12 cellular contexts compared by ENCODE assay signal in the genomic region with DNA sequence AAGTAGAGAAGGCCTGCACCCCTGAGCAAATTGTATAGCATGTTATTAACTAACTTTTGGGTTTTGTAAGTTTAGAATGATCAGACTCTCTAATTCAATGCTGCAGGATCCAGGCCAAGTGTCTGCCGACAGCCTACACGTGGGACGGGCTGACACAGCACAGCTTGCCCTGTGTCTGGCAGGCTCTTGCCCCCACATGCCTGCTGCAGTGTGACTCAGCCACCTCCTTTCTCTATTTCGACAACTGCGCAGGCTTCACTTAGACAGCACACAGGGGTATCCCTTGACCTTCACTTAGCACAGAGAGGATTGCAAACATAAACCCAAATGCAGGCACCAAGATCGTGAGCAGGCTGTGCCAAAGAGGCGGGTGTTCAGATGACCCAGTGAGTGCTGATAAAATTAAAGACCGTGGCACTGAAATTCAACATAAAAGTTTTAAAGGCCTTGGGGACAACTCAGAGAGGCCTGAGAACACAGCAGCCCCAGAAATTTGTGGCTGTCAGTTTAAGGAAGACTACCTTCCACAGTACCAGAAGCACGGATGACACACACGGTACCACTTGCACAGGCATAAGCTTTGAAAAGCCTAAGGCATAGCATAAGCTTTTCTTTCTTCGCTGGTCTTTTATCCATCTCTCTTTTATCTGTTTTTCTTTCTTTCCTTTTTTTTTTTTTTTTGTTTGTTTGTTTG. TPM values are rescaled to one million over a fixed set of nuclear protein-coding genes. Genes with fewer than 3 reads are reported as not detected.
DNase-seq lines count a peak whose midpoint lies in the region; ATAC-seq, FAIRE-seq and TF ChIP-seq lines count a peak whose summit lies in the region.
"Had no signal": no experiment of that assay in that cellular context is flagged by ENCODE, and none has a peak within 500 bp of the region (broad histone marks: within the 10 kb centered on the region; RNA-seq: fewer than 3 reads in every experiment).

No MANE protein-coding gene starts in this region.

- H3K4me3 ChIP-seq in left lung: no peak overlapping the region
- H3K4me3 ChIP-seq: right lobe of liver had no signal

- H3K27me3 ChIP-seq in left lung: no peaks in the 10 kb centered on the region
- H3K27me3 ChIP-seq: right lobe of liver had no signal

- H3K27ac ChIP-seq in left lung: no peak overlapping the region
- H3K27ac ChIP-seq: right lobe of liver had no signal

- no peak overlapping the region for H3K27ac Mint-ChIP-seq in activated T-helper 2 cell treated with anti-CD3 and anti-CD28 coated beads, Interferon-gamma antibody, Interleukin-2, Interleukin-4, amounts not matched to agents 10 μg/mL and 5 μg/mL and 100 μg/mL, durations not matched to agents 14 hours and 24 hours and 36 hours
- H3K27ac Mint-ChIP-seq: activated naive CD8-positive, alpha-beta T cell treated with anti-CD3 and anti-CD28 coated beads, Interleukin-2, amount 50 U/mL, for 24 hours had no signal

- H3K9me3 ChIP-seq in left lung: no peaks in the 10 kb centered on the region
- H3K9me3 ChIP-seq: right lobe of liver had no signal

- no peak for TF ChIP-seq CTCF in left lung (IDR thresholded peaks at IDR 0.05)

- H3K4me1 ChIP-seq in left lung: no peaks in the 10 kb centered on the region
- H3K4me1 ChIP-seq: right lobe of liver had no signal

- H3K9me3 Mint-ChIP-seq in activated T-helper 2 cell treated with anti-CD3 and anti-CD28 coated beads, Interferon-gamma antibody, Interleukin-2, Interleukin-4, amounts not matched to agents 10 μg/mL and 5 μg/mL and 100 μg/mL, durations not matched to agents 14 hours and 24 hours and 36 hours: no peaks in the 10 kb centered on the region
- H3K9me3 Mint-ChIP-seq: activated naive CD8-positive, alpha-beta T cell treated with anti-CD3 and anti-CD28 coated beads, Interleukin-2, amount 50 U/mL, for 24 hours had no signal

- intact Hi-C loops in left lung (cut with DNase I): no loop called here
- intact Hi-C loops in activated T-helper 2 cell treated with anti-CD3 and anti-CD28 coated beads, Interferon-gamma antibody, Interleukin-2, Interleukin-4, amounts not matched to agents 10 μg/mL and 5 μg/mL and 100 μg/mL, durations not matched to agents 14 hours and 24 hours and 36 hours (cut with micrococcal nuclease): no loop called here

- no peaks in the 10 kb centered on the region for H3K4me1 Mint-ChIP-seq in activated T-helper 2 cell treated with anti-CD3 and anti-CD28 coated beads, Interferon-gamma antibody, Interleukin-2, Interleukin-4, amounts not matched to agents 10 μg/mL and 5 μg/mL and 100 μg/mL, durations not matched to agents 14 hours and 24 hours and 36 hours (ENCODE audit: low read depth)
- H3K4me1 Mint-ChIP-seq: activated naive CD8-positive, alpha-beta T cell treated with anti-CD3 and anti-CD28 coated beads, Interleukin-2, amount 50 U/mL, for 24 hours had no signal

- FAIRE-seq in H54 (lab: Jason Lieb, UNC): no peak

- H3K36me3 ChIP-seq in left lung: peaks cover 0 to 57% of the 10 kb centered on the region in 2 donors
- H3K36me3 ChIP-seq: right lobe of liver had no signal

- TF ChIP-seq POLR2A in H54 (IDR thresholded peaks at IDR 0.05; ENCODE audit: low read depth, low read length): no peak

- ATAC-seq in esophagus mucosa (peak; percentile 95), left lung (peak; percentile 76), GM18520 (IDR thresholded peaks at IDR 0.05; ENCODE audit: unreplicated experiment) (no peak)
- ATAC-seq: activated naive CD8-positive, alpha-beta T cell treated with anti-CD3 and anti-CD28 coated beads, Interleukin-2, amount 50 U/mL, for 24 hours had no signal

- no peak overlapping the region for H3K4me3 Mint-ChIP-seq in activated T-helper 2 cell treated with anti-CD3 and anti-CD28 coated beads, Interferon-gamma antibody, Interleukin-2, Interleukin-4, amounts not matched to agents 10 μg/mL and 5 μg/mL and 100 μg/mL, durations not matched to agents 14 hours and 24 hours and 36 hours (ENCODE audit: low read depth)
- H3K4me3 Mint-ChIP-seq: activated naive CD8-positive, alpha-beta T cell treated with anti-CD3 and anti-CD28 coated beads, Interleukin-2, amount 50 U/mL, for 24 hours had no signal

- no peaks in the 10 kb centered on the region for H3K27me3 Mint-ChIP-seq in activated T-helper 2 cell treated with anti-CD3 and anti-CD28 coated beads, Interferon-gamma antibody, Interleukin-2, Interleukin-4, amounts not matched to agents 10 μg/mL and 5 μg/mL and 100 μg/mL, durations not matched to agents 14 hours and 24 hours and 36 hours (ENCODE audit: low read depth)
- H3K27me3 Mint-ChIP-seq: activated naive CD8-positive, alpha-beta T cell treated with anti-CD3 and anti-CD28 coated beads, Interleukin-2, amount 50 U/mL, for 24 hours had no signal

- H3K36me3 Mint-ChIP-seq in activated T-helper 2 cell treated with anti-CD3 and anti-CD28 coated beads, Interferon-gamma antibody, Interleukin-2, Interleukin-4, amounts not matched to agents 10 μg/mL and 5 μg/mL and 100 μg/mL, durations not matched to agents 14 hours and 24 hours and 36 hours (ENCODE audit: low read depth): peaks cover 86% of the 10 kb centered on the region

- peak; percentile 82 for DNase-seq in LHCN-M2 (ENCODE audit: low read depth)
- peak in 1 of 2 donors; percentile 35 for DNase-seq in left lung
- DNase-seq in superior temporal gyrus (ENCODE audit: extremely low spot score): peak; percentile 41
- no peak for DNase-seq in activated T-helper 2 cell treated with anti-CD3 and anti-CD28 coated beads, Interferon-gamma antibody, Interleukin-2, Interleukin-4, amounts not matched to agents 10 μg/mL and 5 μg/mL and 100 μg/mL, durations not matched to agents 14 hours and 24 hours and 36 hours (ENCODE audit: low spot score)
- DNase-seq in NCI-H510A treated with DMSO at 0.1 percent for 48 hours (lab: John Stamatoyannopoulos, UW): no peak
- DNase-seq in H54 (ENCODE audit: insufficient read length, low spot score): no peak
- DNase-seq: activated CD4-positive, alpha-beta T cell treated with anti-CD3 and anti-CD28 coated beads for 48 hours; activated naive CD8-positive, alpha-beta T cell treated with anti-CD3 and anti-CD28 coated beads, Interleukin-2, amount 50 U/mL, for 24 hours; NCI-H2171 treated with DMSO at 0.1 percent for 48 hours; right lobe of liver had no signal

RNA-seq across cellular contexts. Expression of a gene that starts 37.8 kb away (rescaled TPM):
- total RNA-seq in LHCN-M2 (2014; rRNA removed) (not detected in 2 replicates), esophagus mucosa (0.24 TPM), left lung (under 1 TPM; 0.61 to 0.86 TPM)
- polyA plus RNA-seq in LHCN-M2 (2012): 0.06 TPM
- total RNA-seq in activated T-helper 2 cell treated with anti-CD3 and anti-CD28 coated beads, Interferon-gamma antibody, Interleukin-2, Interleukin-4, amounts not matched to agents 10 μg/mL and 5 μg/mL and 100 μg/mL, durations not matched to agents 14 hours and 24 hours and 36 hours: not detected in 2 replicates

Comparison
In these comparisons a context has a peak if more than half of its experiments do, and no peak if none do; other contexts are left out.
1. DNase-seq: peak in LHCN-M2 (single experiment) and superior temporal gyrus (single experiment); none in activated T-helper 2 cell treated with anti-CD3 and anti-CD28 coated beads, Interferon-gamma antibody, Interleukin-2, Interleukin-4, amounts not matched to agents 10 μg/mL and 5 μg/mL and 100 μg/mL, durations not matched to agents 14 hours and 24 hours and 36 hours (single experiment), NCI-H510A treated with DMSO at 0.1 percent for 48 hours (single experiment) and H54 (single experiment).